Comparison of ENCODE assay signal across 1 cellular context in the genomic region with DNA sequence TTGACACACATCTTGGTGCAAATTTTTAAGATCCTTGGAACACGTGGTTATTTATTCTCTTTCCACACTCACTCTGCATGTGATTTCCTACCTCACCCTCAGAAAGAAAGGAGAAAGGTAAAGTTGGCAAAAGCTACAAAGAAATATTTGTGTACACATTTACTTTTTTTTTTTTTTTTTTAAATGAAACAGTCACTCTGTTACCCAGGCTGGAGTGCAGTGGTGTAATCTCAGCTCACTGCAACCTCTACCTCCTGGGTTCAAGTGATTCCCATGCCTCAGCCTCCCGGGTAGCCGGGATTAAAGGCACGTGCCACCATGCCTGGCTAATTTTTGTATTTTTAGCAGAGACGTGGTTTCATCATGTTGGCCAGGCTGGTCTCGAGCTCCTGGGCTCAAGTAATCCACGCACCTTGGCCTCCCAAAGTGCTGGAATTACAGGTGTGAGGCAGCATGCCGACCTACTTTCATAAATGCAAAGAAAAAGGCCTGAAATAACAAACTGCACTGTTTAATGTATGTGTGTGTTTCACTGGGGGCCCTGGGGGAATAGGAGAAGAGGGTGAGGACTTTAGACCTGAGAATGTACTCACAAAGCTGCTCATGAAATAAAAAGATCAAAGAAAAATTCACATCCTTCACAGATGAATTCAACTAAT.
TF ChIP-seq lines count a peak whose summit lies in the region.

No MANE protein-coding gene starts in this region.

TF ChIP-seq in HepG2, 621 proteins besides CTCF, POLR2A, EP300 and RAD21 (continued from another document and continues in another):
- no peak for TF ChIP-seq ZBTB49 (CRISPR knock-in tag; IDR thresholded peaks at IDR 0.05; ENCODE audit: borderline replicate concordance)
- TF ChIP-seq ZNF83 (CRISPR knock-in tag; IDR thresholded peaks at IDR 0.05; ENCODE audit: borderline replicate concordance) = no peak
- TF ChIP-seq ZBTB38 (CRISPR knock-in tag; IDR thresholded peaks at IDR 0.05) = no peak
- 0 out of 2 replicates have a peak, but pooled peaks have one; percentile 55 for TF ChIP-seq SMYD3 (CRISPR knock-in tag; IDR thresholded peaks at IDR 0.05)
- TF ChIP-seq, protein P1, sequence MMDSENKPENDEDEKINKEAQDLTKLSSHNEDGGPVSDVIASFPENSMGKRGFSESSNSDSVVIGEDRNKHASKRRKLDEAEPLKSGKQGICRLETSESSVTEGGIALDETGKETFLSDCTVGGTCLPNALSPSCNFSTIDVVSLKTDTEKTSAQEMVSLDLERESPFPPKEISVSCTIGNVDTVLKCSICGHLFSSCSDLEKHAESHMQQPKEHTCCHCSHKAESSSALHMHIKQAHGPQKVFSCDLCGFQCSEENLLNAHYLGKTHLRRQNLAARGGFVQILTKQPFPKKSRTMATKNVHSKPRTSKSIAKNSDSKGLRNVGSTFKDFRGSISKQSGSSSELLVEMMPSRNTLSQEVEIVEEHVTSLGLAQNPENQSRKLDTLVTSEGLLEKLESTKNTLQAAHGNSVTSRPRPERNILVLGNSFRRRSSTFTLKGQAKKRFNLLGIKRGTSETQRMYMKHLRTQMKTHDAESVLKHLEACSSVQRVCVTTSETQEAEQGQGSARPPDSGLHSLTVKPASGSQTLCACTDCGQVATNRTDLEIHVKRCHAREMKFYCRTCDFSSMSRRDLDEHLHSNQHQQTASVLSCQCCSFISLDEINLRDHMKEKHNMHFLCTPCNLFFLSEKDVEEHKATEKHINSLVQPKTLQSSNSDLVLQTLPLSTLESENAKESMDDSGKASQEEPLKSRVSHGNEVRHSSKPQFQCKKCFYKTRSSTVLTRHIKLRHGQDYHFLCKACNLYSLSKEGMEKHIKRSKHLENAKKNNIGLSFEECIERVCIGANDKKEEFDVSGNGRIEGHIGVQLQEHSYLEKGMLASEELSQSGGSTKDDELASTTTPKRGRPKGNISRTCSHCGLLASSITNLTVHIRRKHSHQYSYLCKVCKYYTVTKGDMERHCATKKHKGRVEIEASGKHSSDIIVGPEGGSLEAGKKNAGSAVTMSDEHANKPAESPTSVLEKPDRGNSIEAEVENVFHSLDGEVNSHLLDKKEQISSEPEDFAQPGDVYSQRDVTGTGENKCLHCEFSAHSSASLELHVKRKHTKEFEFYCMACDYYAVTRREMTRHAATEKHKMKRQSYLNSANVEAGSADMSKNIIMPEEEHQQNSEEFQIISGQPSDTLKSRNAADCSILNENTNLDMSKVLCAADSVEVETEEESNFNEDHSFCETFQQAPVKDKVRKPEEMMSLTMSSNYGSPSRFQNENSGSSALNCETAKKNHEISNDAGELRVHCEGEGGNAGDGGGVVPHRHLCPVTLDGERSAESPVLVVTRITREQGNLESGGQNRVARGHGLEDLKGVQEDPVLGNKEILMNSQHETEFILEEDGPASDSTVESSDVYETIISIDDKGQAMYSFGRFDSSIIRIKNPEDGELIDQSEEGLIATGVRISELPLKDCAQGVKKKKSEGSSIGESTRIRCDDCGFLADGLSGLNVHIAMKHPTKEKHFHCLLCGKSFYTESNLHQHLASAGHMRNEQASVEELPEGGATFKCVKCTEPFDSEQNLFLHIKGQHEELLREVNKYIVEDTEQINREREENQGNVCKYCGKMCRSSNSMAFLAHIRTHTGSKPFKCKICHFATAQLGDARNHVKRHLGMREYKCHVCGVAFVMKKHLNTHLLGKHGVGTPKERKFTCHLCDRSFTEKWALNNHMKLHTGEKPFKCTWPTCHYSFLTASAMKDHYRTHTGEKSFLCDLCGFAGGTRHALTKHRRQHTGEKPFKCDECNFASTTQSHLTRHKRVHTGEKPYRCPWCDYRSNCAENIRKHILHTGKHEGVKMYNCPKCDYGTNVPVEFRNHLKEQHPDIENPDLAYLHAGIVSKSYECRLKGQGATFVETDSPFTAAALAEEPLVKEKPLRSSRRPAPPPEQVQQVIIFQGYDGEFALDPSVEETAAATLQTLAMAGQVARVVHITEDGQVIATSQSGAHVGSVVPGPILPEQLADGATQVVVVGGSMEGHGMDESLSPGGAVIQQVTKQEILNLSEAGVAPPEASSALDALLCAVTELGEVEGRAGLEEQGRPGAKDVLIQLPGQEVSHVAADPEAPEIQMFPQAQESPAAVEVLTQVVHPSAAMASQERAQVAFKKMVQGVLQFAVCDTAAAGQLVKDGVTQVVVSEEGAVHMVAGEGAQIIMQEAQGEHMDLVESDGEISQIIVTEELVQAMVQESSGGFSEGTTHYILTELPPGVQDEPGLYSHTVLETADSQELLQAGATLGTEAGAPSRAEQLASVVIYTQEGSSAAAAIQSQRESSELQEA (CRISPR knock-in tag; IDR thresholded peaks at IDR 0.05; ENCODE audit: not compliant biosample characterization) = no peak
- TF ChIP-seq, protein P2, sequence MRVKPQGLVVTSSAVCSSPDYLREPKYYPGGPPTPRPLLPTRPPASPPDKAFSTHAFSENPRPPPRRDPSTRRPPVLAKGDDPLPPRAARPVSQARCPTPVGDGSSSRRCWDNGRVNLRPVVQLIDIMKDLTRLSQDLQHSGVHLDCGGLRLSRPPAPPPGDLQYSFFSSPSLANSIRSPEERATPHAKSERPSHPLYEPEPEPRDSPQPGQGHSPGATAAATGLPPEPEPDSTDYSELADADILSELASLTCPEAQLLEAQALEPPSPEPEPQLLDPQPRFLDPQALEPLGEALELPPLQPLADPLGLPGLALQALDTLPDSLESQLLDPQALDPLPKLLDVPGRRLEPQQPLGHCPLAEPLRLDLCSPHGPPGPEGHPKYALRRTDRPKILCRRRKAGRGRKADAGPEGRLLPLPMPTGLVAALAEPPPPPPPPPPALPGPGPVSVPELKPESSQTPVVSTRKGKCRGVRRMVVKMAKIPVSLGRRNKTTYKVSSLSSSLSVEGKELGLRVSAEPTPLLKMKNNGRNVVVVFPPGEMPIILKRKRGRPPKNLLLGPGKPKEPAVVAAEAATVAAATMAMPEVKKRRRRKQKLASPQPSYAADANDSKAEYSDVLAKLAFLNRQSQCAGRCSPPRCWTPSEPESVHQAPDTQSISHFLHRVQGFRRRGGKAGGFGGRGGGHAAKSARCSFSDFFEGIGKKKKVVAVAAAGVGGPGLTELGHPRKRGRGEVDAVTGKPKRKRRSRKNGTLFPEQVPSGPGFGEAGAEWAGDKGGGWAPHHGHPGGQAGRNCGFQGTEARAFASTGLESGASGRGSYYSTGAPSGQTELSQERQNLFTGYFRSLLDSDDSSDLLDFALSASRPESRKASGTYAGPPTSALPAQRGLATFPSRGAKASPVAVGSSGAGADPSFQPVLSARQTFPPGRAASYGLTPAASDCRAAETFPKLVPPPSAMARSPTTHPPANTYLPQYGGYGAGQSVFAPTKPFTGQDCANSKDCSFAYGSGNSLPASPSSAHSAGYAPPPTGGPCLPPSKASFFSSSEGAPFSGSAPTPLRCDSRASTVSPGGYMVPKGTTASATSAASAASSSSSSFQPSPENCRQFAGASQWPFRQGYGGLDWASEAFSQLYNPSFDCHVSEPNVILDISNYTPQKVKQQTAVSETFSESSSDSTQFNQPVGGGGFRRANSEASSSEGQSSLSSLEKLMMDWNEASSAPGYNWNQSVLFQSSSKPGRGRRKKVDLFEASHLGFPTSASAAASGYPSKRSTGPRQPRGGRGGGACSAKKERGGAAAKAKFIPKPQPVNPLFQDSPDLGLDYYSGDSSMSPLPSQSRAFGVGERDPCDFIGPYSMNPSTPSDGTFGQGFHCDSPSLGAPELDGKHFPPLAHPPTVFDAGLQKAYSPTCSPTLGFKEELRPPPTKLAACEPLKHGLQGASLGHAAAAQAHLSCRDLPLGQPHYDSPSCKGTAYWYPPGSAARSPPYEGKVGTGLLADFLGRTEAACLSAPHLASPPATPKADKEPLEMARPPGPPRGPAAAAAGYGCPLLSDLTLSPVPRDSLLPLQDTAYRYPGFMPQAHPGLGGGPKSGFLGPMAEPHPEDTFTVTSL (CRISPR knock-in tag; IDR thresholded peaks at IDR 0.05; ENCODE audit: borderline replicate concordance) = peak; percentile 67; the same call in 1 of the 2 replicates
- TF ChIP-seq SOX5 (CRISPR knock-in tag; IDR thresholded peaks at IDR 0.05; ENCODE audit: borderline replicate concordance) = peak; percentile 39; the same call in 1 of the 2 replicates
- no peak for TF ChIP-seq HOXA5 (CRISPR knock-in tag; IDR thresholded peaks at IDR 0.05)
- TF ChIP-seq E2F5 (CRISPR knock-in tag; conservative IDR thresholded peaks at IDR 0.05) = no peak
- TF ChIP-seq HOXA7 (CRISPR knock-in tag; IDR thresholded peaks at IDR 0.05) = no peak
- no peak; the same call in 1 of the 2 replicates for TF ChIP-seq KDM3A (CRISPR knock-in tag; IDR thresholded peaks at IDR 0.05; ENCODE audit: low read depth)
- no peak for TF ChIP-seq XRCC5 (optimal IDR thresholded peaks at IDR 0.05; ENCODE audit: low read length)
- TF ChIP-seq HNRNPL (IDR thresholded peaks at IDR 0.05; ENCODE audit: low read depth, low read length) = no peak
- no peak for TF ChIP-seq SYNCRIP (IDR thresholded peaks at IDR 0.05; ENCODE audit: insufficient read depth, low read depth, low read length)
- TF ChIP-seq ZNF766 (CRISPR knock-in tag; IDR thresholded peaks at IDR 0.05; ENCODE audit: borderline replicate concordance) = no peak
- TF ChIP-seq MYNN (CRISPR knock-in tag; IDR thresholded peaks at IDR 0.05; ENCODE audit: low read depth) = no peak
- no peak for TF ChIP-seq SALL2 (CRISPR knock-in tag; IDR thresholded peaks at IDR 0.05)
- TF ChIP-seq, protein P3, sequence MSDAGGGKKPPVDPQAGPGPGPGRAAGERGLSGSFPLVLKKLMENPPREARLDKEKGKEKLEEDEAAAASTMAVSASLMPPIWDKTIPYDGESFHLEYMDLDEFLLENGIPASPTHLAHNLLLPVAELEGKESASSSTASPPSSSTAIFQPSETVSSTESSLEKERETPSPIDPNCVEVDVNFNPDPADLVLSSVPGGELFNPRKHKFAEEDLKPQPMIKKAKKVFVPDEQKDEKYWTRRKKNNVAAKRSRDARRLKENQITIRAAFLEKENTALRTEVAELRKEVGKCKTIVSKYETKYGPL (CRISPR knock-in tag; IDR thresholded peaks at IDR 0.05) = no peak
- TF ChIP-seq GMEB2 (CRISPR knock-in tag; IDR thresholded peaks at IDR 0.05; ENCODE audit: low read depth) = no peak
- TF ChIP-seq ZNF256 (CRISPR knock-in tag; conservative IDR thresholded peaks at IDR 0.05) = no peak
- no peak for TF ChIP-seq ZNF207 (IDR thresholded peaks at IDR 0.05; ENCODE audit: borderline replicate concordance)
- no peak for TF ChIP-seq ZNF274 (CRISPR knock-in tag; IDR thresholded peaks at IDR 0.05)
- TF ChIP-seq FOXK2 (IDR thresholded peaks at IDR 0.05) = no peak
- TF ChIP-seq, protein P4, sequence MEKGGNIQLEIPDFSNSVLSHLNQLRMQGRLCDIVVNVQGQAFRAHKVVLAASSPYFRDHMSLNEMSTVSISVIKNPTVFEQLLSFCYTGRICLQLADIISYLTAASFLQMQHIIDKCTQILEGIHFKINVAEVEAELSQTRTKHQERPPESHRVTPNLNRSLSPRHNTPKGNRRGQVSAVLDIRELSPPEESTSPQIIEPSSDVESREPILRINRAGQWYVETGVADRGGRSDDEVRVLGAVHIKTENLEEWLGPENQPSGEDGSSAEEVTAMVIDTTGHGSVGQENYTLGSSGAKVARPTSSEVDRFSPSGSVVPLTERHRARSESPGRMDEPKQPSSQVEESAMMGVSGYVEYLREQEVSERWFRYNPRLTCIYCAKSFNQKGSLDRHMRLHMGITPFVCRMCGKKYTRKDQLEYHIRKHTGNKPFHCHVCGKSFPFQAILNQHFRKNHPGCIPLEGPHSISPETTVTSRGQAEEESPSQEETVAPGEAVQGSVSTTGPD (CRISPR knock-in tag; IDR thresholded peaks at IDR 0.05) = no peak
- TF ChIP-seq DNMT1 (CRISPR knock-in tag; IDR thresholded peaks at IDR 0.05) = no peak
- no peak for TF ChIP-seq SNAPC2 (CRISPR knock-in tag; IDR thresholded peaks at IDR 0.05)
- TF ChIP-seq, protein P5, sequence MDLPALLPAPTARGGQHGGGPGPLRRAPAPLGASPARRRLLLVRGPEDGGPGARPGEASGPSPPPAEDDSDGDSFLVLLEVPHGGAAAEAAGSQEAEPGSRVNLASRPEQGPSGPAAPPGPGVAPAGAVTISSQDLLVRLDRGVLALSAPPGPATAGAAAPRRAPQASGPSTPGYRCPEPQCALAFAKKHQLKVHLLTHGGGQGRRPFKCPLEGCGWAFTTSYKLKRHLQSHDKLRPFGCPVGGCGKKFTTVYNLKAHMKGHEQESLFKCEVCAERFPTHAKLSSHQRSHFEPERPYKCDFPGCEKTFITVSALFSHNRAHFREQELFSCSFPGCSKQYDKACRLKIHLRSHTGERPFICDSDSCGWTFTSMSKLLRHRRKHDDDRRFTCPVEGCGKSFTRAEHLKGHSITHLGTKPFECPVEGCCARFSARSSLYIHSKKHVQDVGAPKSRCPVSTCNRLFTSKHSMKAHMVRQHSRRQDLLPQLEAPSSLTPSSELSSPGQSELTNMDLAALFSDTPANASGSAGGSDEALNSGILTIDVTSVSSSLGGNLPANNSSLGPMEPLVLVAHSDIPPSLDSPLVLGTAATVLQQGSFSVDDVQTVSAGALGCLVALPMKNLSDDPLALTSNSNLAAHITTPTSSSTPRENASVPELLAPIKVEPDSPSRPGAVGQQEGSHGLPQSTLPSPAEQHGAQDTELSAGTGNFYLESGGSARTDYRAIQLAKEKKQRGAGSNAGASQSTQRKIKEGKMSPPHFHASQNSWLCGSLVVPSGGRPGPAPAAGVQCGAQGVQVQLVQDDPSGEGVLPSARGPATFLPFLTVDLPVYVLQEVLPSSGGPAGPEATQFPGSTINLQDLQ (CRISPR knock-in tag; IDR thresholded peaks at IDR 0.05) = no peak
- no peak for TF ChIP-seq PAWR (CRISPR knock-in tag; IDR thresholded peaks at IDR 0.05; ENCODE audit: borderline replicate concordance)
